Comparison of ENCODE assay signal across 10 cellular contexts in genomic region chr19:17871878-17872250, GRCh38. TPM values are rescaled to one million over a fixed set of nuclear protein-coding genes. Genes with fewer than 3 reads are reported as not detected.
DNase-seq lines count a peak whose midpoint lies in the region; ATAC-seq and TF ChIP-seq lines count a peak whose summit lies in the region.
"Had no signal": no experiment of that assay in that cellular context is flagged by ENCODE, and none has a peak within 500 bp of the region (broad histone marks: within the 10 kb centered on the region; RNA-seq: fewer than 3 reads in every experiment).

SLC5A5 (plus strand) TSS chr19:17871945; CDS start chr19:17872320, 375 bp downstream.

- no peaks in the 10 kb centered on the region for H3K36me3 ChIP-seq in left ventricle myocardium inferior
- no peaks in the 10 kb centered on the region for H3K36me3 ChIP-seq in WERI-Rb-1
- no peaks in the 10 kb centered on the region for H3K36me3 ChIP-seq in thoracic aorta
- H3K36me3 ChIP-seq: BLaER1 treated with 17β-estradiol and CSF1 and Interleukin-3, amounts not matched to agents 10 nM and 100 nM had no signal

- H3K36me3 Mint-ChIP-seq in glutamatergic neuron (ENCODE audit: unreplicated experiment): no peaks in the 10 kb centered on the region

- peaks cover 3% of the 10 kb centered on the region for H3K9me3 Mint-ChIP-seq in glutamatergic neuron (ENCODE audit: unreplicated experiment)

- no peak within 1 kb of the TSS for H3K27ac Mint-ChIP-seq in glutamatergic neuron (ENCODE audit: unreplicated experiment)

- TF ChIP-seq CTCF in left ventricle myocardium inferior (IDR thresholded peaks at IDR 0.05; ENCODE audit: borderline replicate concordance) (no peak), WERI-Rb-1 (IDR thresholded peaks at IDR 0.05; ENCODE audit: low read depth, low read length) (no peak), glutamatergic neuron (IDR thresholded peaks at IDR 0.05; ENCODE audit: partially characterized antibody, unreplicated experiment) (no peak), thoracic aorta (IDR thresholded peaks at IDR 0.05) (no peak)

- intact Hi-C loops in left ventricle myocardium inferior (cut with micrococcal nuclease) (no loop called here), left ventricle myocardium superior (cut with micrococcal nuclease) (no loop called here)

- H3K4me3 ChIP-seq in left ventricle myocardium inferior (peak within 1 kb of the TSS; percentile 23), WERI-Rb-1 (ENCODE audit: low read depth, low read length) (no peak within 1 kb of the TSS), thoracic aorta (peak within 1 kb of the TSS; percentile 42)
- H3K4me3 ChIP-seq: BLaER1 treated with 17β-estradiol and CSF1 and Interleukin-3, amounts not matched to agents 10 nM and 100 nM had no signal

- H3K27me3 ChIP-seq in left ventricle myocardium inferior (ENCODE audit: low read depth): peaks cover 72% of the 10 kb centered on the region
- H3K27me3 ChIP-seq in WERI-Rb-1 (ENCODE audit: insufficient read depth, low read depth, severe bottlenecking): no peaks in the 10 kb centered on the region
- peaks cover 10% of the 10 kb centered on the region for H3K27me3 ChIP-seq in thoracic aorta (replicated peaks; ENCODE audit: insufficient read depth)

- no peaks in the 10 kb centered on the region for H3K4me1 Mint-ChIP-seq in glutamatergic neuron (ENCODE audit: low read depth, unreplicated experiment)

- peak within 1 kb of the TSS; percentile 30 for H3K4me3 Mint-ChIP-seq in glutamatergic neuron (ENCODE audit: unreplicated experiment)

- no peak within 1 kb of the TSS for H3K27ac ChIP-seq in left ventricle myocardium inferior (replicated peaks)
- no peak within 1 kb of the TSS for H3K27ac ChIP-seq in WERI-Rb-1
- no peak within 1 kb of the TSS for H3K27ac ChIP-seq in thoracic aorta
- H3K27ac ChIP-seq: BLaER1 treated with 17β-estradiol and CSF1 and Interleukin-3, amounts not matched to agents 10 nM and 100 nM had no signal

- ATAC-seq in left ventricle myocardium superior: no peak
- ATAC-seq in thoracic aorta (ENCODE audit: insufficient number of reproducible peaks, low FRiP score, low read depth): no peak
- ATAC-seq in GM18868 (IDR thresholded peaks at IDR 0.05; ENCODE audit: unreplicated experiment): no peak

- H3K4me1 ChIP-seq in left ventricle myocardium inferior (peaks cover 19% of the 10 kb centered on the region), thoracic aorta (ENCODE audit: control insufficient read depth in 1 of 2, low read depth in 2 of 2) (peaks cover 5 to 7% of the 10 kb centered on the region in 2 donors)

- no peak for DNase-seq in left ventricle myocardium inferior
- no peak for DNase-seq in left ventricle myocardium superior
- peak; percentile 73 for DNase-seq in WERI-Rb-1
- DNase-seq in glutamatergic neuron: peak; percentile 57
- no peak for DNase-seq in thoracic aorta (ENCODE audit: low spot score)
- no peak for DNase-seq in LoVo (ENCODE audit: low spot score)
- no peak for DNase-seq in NCI-H1092 (lab: John Stamatoyannopoulos, UW)
- DNase-seq: small intestine had no signal

- H3K9me3 ChIP-seq in left ventricle myocardium inferior (replicated peaks) (no peaks in the 10 kb centered on the region), WERI-Rb-1 (ENCODE audit: severe bottlenecking) (no peaks in the 10 kb centered on the region), thoracic aorta (no peaks in the 10 kb centered on the region)
- H3K9me3 ChIP-seq: BLaER1 treated with 17β-estradiol and CSF1 and Interleukin-3, amounts not matched to agents 10 nM and 100 nM had no signal

- peaks cover 4% of the 10 kb centered on the region for H3K27me3 Mint-ChIP-seq in glutamatergic neuron (ENCODE audit: unreplicated experiment)

RNA-seq across cellular contexts. Expression of gene SLC5A5, which starts in this region (rescaled TPM):
- not detected for total RNA-seq in left ventricle myocardium inferior
- not detected for total RNA-seq in left ventricle myocardium superior
- 4.3 TPM for total RNA-seq in glutamatergic neuron (ENCODE audit: unreplicated experiment)
- total RNA-seq in thoracic aorta: not detected

Comparison
In these comparisons a context has a peak if more than half of its experiments do, and no peak if none do; other contexts are left out.
1. DNase-seq: peak in WERI-Rb-1 (single experiment) and glutamatergic neuron (single experiment); none in left ventricle myocardium inferior (single experiment), left ventricle myocardium superior (single experiment), thoracic aorta (single experiment), LoVo (single experiment) and NCI-H1092 (single experiment).